8 cellular contexts compared by ENCODE assay signal in genomic region chr1:145918992-145919939, GRCh38. TPM values are rescaled to one million over a fixed set of nuclear protein-coding genes. Genes with fewer than 3 reads are reported as not detected.
DNase-seq lines count a peak whose midpoint lies in the region; ATAC-seq and TF ChIP-seq lines count a peak whose summit lies in the region.

No MANE protein-coding gene starts in this region.

- H3K27me3 Mint-ChIP-seq in endodermal cell (ENCODE audit: insufficient read depth), result no peaks in the 10 kb centered on the region

- peak overlapping the region; percentile 85 for H3K4me3 ChIP-seq in endodermal cell (ENCODE audit: low read length)
- H3K4me3 ChIP-seq in mesenchymal stem cell (ENCODE audit: insufficient read depth in 1 of 2, low read depth in 1 of 2, low read length in 2 of 2), result peak overlapping the region; percentile 90 to 98
- H3K4me3 ChIP-seq in tibial artery, result peak overlapping the region; percentile 94 to 99

- no peak overlapping the region for H3K23ac ChIP-seq in mesenchymal stem cell (ENCODE audit: low read length in 2 of 2)

- H3K18ac ChIP-seq in mesenchymal stem cell (ENCODE audit: low read depth in 1 of 2, low read length in 2 of 2), result peak overlapping the region; percentile 79 to 97

- TF ChIP-seq CTCF in endodermal cell (conservative IDR thresholded peaks at IDR 0.05), result no peak
- TF ChIP-seq CTCF in tibial artery (IDR thresholded peaks at IDR 0.05), result no peak

- H2BK5ac ChIP-seq in mesenchymal stem cell (ENCODE audit: low read depth, low read length, poor library complexity, severe bottlenecking), result no peak overlapping the region

- H3K9me3 Mint-ChIP-seq in endodermal cell, result no peaks in the 10 kb centered on the region

- H3K36me3 Mint-ChIP-seq in endodermal cell (ENCODE audit: low read depth), result peaks cover 26% of the 10 kb centered on the region

- peak overlapping the region; percentile 92 for H3K4me2 ChIP-seq in mesenchymal stem cell (ENCODE audit: low read length, poor library complexity, severe bottlenecking)

- H3K27me3 ChIP-seq in endodermal cell (ENCODE audit: control insufficient read depth, insufficient read depth, low read length, poor library complexity, severe bottlenecking), result no peaks in the 10 kb centered on the region
- H3K27me3 ChIP-seq in mesenchymal stem cell (ENCODE audit: control insufficient read depth in 1 of 2, insufficient read depth in 1 of 2, low read length in 2 of 2), result no peaks in the 10 kb centered on the region
- no peaks in the 10 kb centered on the region for H3K27me3 ChIP-seq in tibial artery

- H3K9me3 ChIP-seq in endodermal cell (ENCODE audit: control insufficient read depth, low read length) (no peaks in the 10 kb centered on the region), mesenchymal stem cell (ENCODE audit: control insufficient read depth, low read length) (no peaks in the 10 kb centered on the region), tibial artery (no peaks in the 10 kb centered on the region)

- H2BK120ac ChIP-seq in mesenchymal stem cell (ENCODE audit: low read depth, low read length), result peak overlapping the region; percentile 54

- ATAC-seq in GM19351 (IDR thresholded peaks at IDR 0.05; ENCODE audit: unreplicated experiment), result peak; percentile 89

- H3K79me1 ChIP-seq in mesenchymal stem cell (replicated peaks; ENCODE audit: low read length, poor library complexity, severe bottlenecking), result peaks cover 13% of the 10 kb centered on the region

- H3K36me3 ChIP-seq in endodermal cell (ENCODE audit: control insufficient read depth, insufficient read depth, low read length) (peaks cover 39% of the 10 kb centered on the region), mesenchymal stem cell (ENCODE audit: control insufficient read depth in 1 of 2, insufficient read depth in 2 of 2, low read depth in 1 of 2, low read length in 2 of 2) (peaks cover 2 to 40% of the 10 kb centered on the region in 2 experiments), tibial artery (peaks cover 16 to 35% (median 33%) of the 10 kb centered on the region in 3 donors)

- H3K4me1 ChIP-seq in endodermal cell (ENCODE audit: control insufficient read depth, insufficient read depth, low read length) (peaks cover 8% of the 10 kb centered on the region), mesenchymal stem cell (ENCODE audit: control insufficient read depth, insufficient read depth, low read depth, low read length) (peaks cover 17% of the 10 kb centered on the region), tibial artery (peaks cover 0 to 26% (median 22%) of the 10 kb centered on the region in 4 donors)

- peak overlapping the region; percentile 14 for H4K91ac ChIP-seq in mesenchymal stem cell (ENCODE audit: low read length)

- H2AK5ac ChIP-seq in mesenchymal stem cell (ENCODE audit: low read length, severe bottlenecking), result peak overlapping the region; percentile 34

- peak overlapping the region; percentile 94 for H3K27ac Mint-ChIP-seq in endodermal cell

- in situ Hi-C loops in Caki2 (cut with HindIII; ENCODE audit: low pct_unique_long_range_greater_than_20kb, low sequenced_read_pairs), result no loop called here

- peak overlapping the region; percentile 22 to 39 for H3K4ac ChIP-seq in mesenchymal stem cell (ENCODE audit: low read depth in 1 of 2, low read length in 2 of 2)

- no peak overlapping the region for H3K27ac ChIP-seq in endodermal cell (ENCODE audit: low read depth, low read length)
- H3K27ac ChIP-seq in mesenchymal stem cell (ENCODE audit: low read length, poor library complexity, severe bottlenecking), result peak overlapping the region; percentile 98
- peak overlapping the region; percentile 88 to 93 for H3K27ac ChIP-seq in tibial artery

- intact Hi-C loops in tibial artery (cut with DNase I; ENCODE audit: low total_unique reads), result loop anchor here (5.0 to 10.0 kb wide), 2 partner anchors 46 to 93 kb away; partner anchors contain the start of genes ANKRD34A and POLR3GL

- H3K4me1 Mint-ChIP-seq in endodermal cell, result peaks cover 24% of the 10 kb centered on the region

- H2BK12ac ChIP-seq in mesenchymal stem cell (ENCODE audit: low read length in 2 of 2), result peak overlapping the region; percentile 14 to 59

- H3K9ac ChIP-seq in endodermal cell (ENCODE audit: extremely low read depth, low read length, poor library complexity, severe bottlenecking) (peak overlapping the region; percentile 52), mesenchymal stem cell (ENCODE audit: low read length) (peak overlapping the region; percentile 95)

- WGBS in endodermal cell (ENCODE audit: insufficient coverage in 1 of 2, insufficient read length in 1 of 2), 2 experiments, result 11 to 12% methylated on average over 19 to 33 of the region's 33 CpGs
- WGBS in mesenchymal stem cell, result 2% methylated on average over 32 of the region's 33 CpGs

- no peak overlapping the region for H3K14ac ChIP-seq in mesenchymal stem cell (ENCODE audit: low read length in 2 of 2)

- H4K8ac ChIP-seq in mesenchymal stem cell (ENCODE audit: low read length), result peak overlapping the region; percentile 87

- no peak overlapping the region for H2BK15ac ChIP-seq in mesenchymal stem cell (ENCODE audit: low read depth, poor library complexity, severe bottlenecking)

- H2AFZ ChIP-seq in mesenchymal stem cell (ENCODE audit: low read depth, low read length), result peak overlapping the region; percentile 96

- DNase-seq in Caki2 (ENCODE audit: low read depth) (peak; percentile 76), HUDEP-2 (lab: John Stamatoyannopoulos, UW; ENCODE audit: unreplicated experiment in 76 of 76) (peak in 51 of 76 experiments; percentile 3 to 73 (median 32)), SW480 (ENCODE audit: low spot score) (peak; percentile 80), endodermal cell (peak; percentile 87), mesenchymal stem cell (peak; percentile 69), tibial artery (peak; percentile 65 to 85), NCI-H2081 treated with DMSO at 0.1 percent for 48 hours (lab: John Stamatoyannopoulos, UW) (no peak)

- peak overlapping the region; percentile 83 for H3K4me3 Mint-ChIP-seq in endodermal cell

RNA-seq across cellular contexts. Expression of gene PEX11B, which starts 0.7 kb away (rescaled TPM):
- total RNA-seq in Caki2 (2014; rRNA removed; shearing (Covaris generic); ENCODE audit: low replicate concordance), result 23.9 and 36.0 TPM in 2 replicates
- total RNA-seq in endodermal cell, result 10 to 100 TPM; 12.9 to 16.0 TPM
- 18.2 TPM for polyA plus RNA-seq in endodermal cell (2013, experiment 1 of 2)
- 21.8 TPM for polyA plus RNA-seq in endodermal cell (2013, experiment 2 of 2)
- polyA plus RNA-seq in mesenchymal stem cell (2013, experiment 1 of 2), result 30.6 TPM
- polyA plus RNA-seq in mesenchymal stem cell (2013, experiment 2 of 2), result 30.5 TPM

RNA-seq across cellular contexts. Expression of gene RBM8A, which starts 8.0 kb away (rescaled TPM):
- 65.6 and 82.0 TPM in 2 replicates for total RNA-seq in Caki2 (2014; rRNA removed; shearing (Covaris generic); ENCODE audit: low replicate concordance)
- total RNA-seq in endodermal cell, result 100 to 1,000 TPM; 299 to 314 TPM
- 181 TPM for polyA plus RNA-seq in endodermal cell (2013, experiment 1 of 2)
- 193 TPM for polyA plus RNA-seq in endodermal cell (2013, experiment 2 of 2)
- 135 TPM for polyA plus RNA-seq in mesenchymal stem cell (2013, experiment 1 of 2)
- 142 TPM for polyA plus RNA-seq in mesenchymal stem cell (2013, experiment 2 of 2)

RNA-seq across cellular contexts. Expression of gene ITGA10, which starts 9.4 kb away (rescaled TPM):
- not detected in 2 replicates for total RNA-seq in Caki2 (2014; rRNA removed; shearing (Covaris generic); ENCODE audit: low replicate concordance)
- under 1 TPM; 0.18 to 0.33 TPM for total RNA-seq in endodermal cell
- 0.18 TPM for polyA plus RNA-seq in endodermal cell (2013, experiment 1 of 2)
- polyA plus RNA-seq in endodermal cell (2013, experiment 2 of 2), result 0.08 TPM
- 2.1 TPM for polyA plus RNA-seq in mesenchymal stem cell (2013, experiment 1 of 2)
- polyA plus RNA-seq in mesenchymal stem cell (2013, experiment 2 of 2), result 1.7 TPM

RNA-seq across cellular contexts. Expression of gene ANKRD35, which starts 33.6 kb away (rescaled TPM):
- total RNA-seq in Caki2 (2014; rRNA removed; shearing (Covaris generic); ENCODE audit: low replicate concordance), result not detected in 2 replicates
- 1 to 10 TPM in 1 of 2 donors, under 1 TPM in 1; 0.88 to 1.4 TPM for total RNA-seq in endodermal cell
- 0.68 TPM for polyA plus RNA-seq in endodermal cell (2013, experiment 1 of 2)
- polyA plus RNA-seq in endodermal cell (2013, experiment 2 of 2), result 0.70 TPM
- 0.66 TPM for polyA plus RNA-seq in mesenchymal stem cell (2013, experiment 1 of 2)
- polyA plus RNA-seq in mesenchymal stem cell (2013, experiment 2 of 2), result 0.67 TPM

RNA-seq across cellular contexts. Expression of gene LIX1L, which starts 38.6 kb away (rescaled TPM):
- 19.8 and 26.9 TPM in 2 replicates for total RNA-seq in Caki2 (2014; rRNA removed; shearing (Covaris generic); ENCODE audit: low replicate concordance)
- total RNA-seq in endodermal cell, result 10 to 100 TPM; 16.6 to 21.3 TPM
- polyA plus RNA-seq in endodermal cell (2013, experiment 1 of 2), result 25.7 TPM
- polyA plus RNA-seq in endodermal cell (2013, experiment 2 of 2), result 28.8 TPM
- 30.0 TPM for polyA plus RNA-seq in mesenchymal stem cell (2013, experiment 1 of 2)
- 29.8 TPM for polyA plus RNA-seq in mesenchymal stem cell (2013, experiment 2 of 2)
